In genomic region chr4:7647932-7648812, GRCh38 we compare ENCODE assay signal across 11 cellular contexts.
A peak's percentile ranks its signal among the peaks of the same experiment; 100 is the strongest.
DNase-seq lines count a peak whose midpoint lies in the region; ATAC-seq and TF ChIP-seq lines count a peak whose summit lies in the region.
"Had no signal": no experiment of that assay in that cellular context is flagged by ENCODE, and none has a peak within 500 bp of the region (broad histone marks: within the 10 kb centered on the region; RNA-seq: fewer than 3 reads in every experiment).

No MANE protein-coding gene starts in this region.

- H3K9me3 ChIP-seq in spleen = peaks cover 0 to 13% (median 9%) of the 10 kb centered on the region in 8 donors

- no peaks in the 10 kb centered on the region for H3K36me3 ChIP-seq in spleen

- intact Hi-C loops in spleen (cut with DNase I; ENCODE audit: low total_unique reads) = no loop called here

- POLR2A ChIA-PET in RWPE1 (lab: Yijun Ruan, JAX; ENCODE audit: low non-redundant PET) = no interaction called here

- H3K27me3 ChIP-seq in spleen (replicated peaks in 1 of 7) = peaks cover 0 to 29% (median 0%) of the 10 kb centered on the region in 7 donors

- WGBS in spleen, 5 donors = 62 to 74% (median 67%) methylated on average over 20 to 21 of the region's 21 CpGs

- peaks cover 9 to 78% (median 43%) of the 10 kb centered on the region in 6 donors for H3K4me1 ChIP-seq in spleen

- TF ChIP-seq POLR2A in spleen (IDR thresholded peaks at IDR 0.05) = no peak

- peak; percentile 76 for DNase-seq in NK-92 treated with Interleukin-12 subunit alpha and Interleukin-12 subunit beta, amount 100 ng/mL, for 24 hours (lab: John Stamatoyannopoulos, UW)
- DNase-seq in NK-92 (lab: John Stamatoyannopoulos, UW; ENCODE audit: unreplicated experiment) (no peak), RWPE1 (ENCODE audit: low spot score) (no peak), glomerular visceral epithelial cell (ENCODE audit: extremely low spot score) (peak; percentile 68), spleen (peak; percentile 77), DMS79 treated with DMSO at 0.1 percent for 48 hours (lab: John Stamatoyannopoulos, UW) (no peak), G401 (ENCODE audit: low spot score) (no peak)
- DNase-seq: effector CD4-positive, alpha-beta T cell had no signal

- CTCF ChIA-PET in RWPE1 (lab: Yijun Ruan, JAX) = interaction anchor here (0.7 kb wide), 1 partner anchor 219 kb away, joined by 3 read pairs; no protein-coding TSS in a partner anchor

- H3K27ac ChIP-seq in RWPE1 (peak overlapping the region; percentile 98), spleen (peak overlapping the region in 6 of 8 donors; percentile 25 to 86 (median 62))

- in situ Hi-C loops in G401 (cut with HindIII; ENCODE audit: low sequenced_read_pairs) = no loop called here

- TF ChIP-seq CTCF in RWPE1 (conservative IDR thresholded peaks at IDR 0.05; ENCODE audit: low read depth) (no peak), spleen (IDR thresholded peaks at IDR 0.05 in 8 of 11, conservative IDR thresholded peaks at IDR 0.05 in 3 of 11) (no peak)

- ATAC-seq in HG03378 (IDR thresholded peaks at IDR 0.05; ENCODE audit: unreplicated experiment) = no peak
- ATAC-seq: GM12878, left colon had no signal

- H3K4me3 ChIP-seq in spleen = no peak overlapping the region
- H3K4me3 ChIP-seq: GM12878 had no signal

Comparison
In these comparisons a context has a peak if more than half of its experiments do, and no peak if none do; other contexts are left out.
1. DNase-seq: peak in NK-92 treated with Interleukin-12 subunit alpha and Interleukin-12 subunit beta, amount 100 ng/mL, for 24 hours (single experiment), glomerular visceral epithelial cell (single experiment) and spleen (single experiment); none in NK-92 (single experiment), RWPE1 (single experiment), DMS79 treated with DMSO at 0.1 percent for 48 hours (single experiment) and G401 (single experiment).